ENCODE assay signal across 17 cellular contexts in the genomic region with DNA sequence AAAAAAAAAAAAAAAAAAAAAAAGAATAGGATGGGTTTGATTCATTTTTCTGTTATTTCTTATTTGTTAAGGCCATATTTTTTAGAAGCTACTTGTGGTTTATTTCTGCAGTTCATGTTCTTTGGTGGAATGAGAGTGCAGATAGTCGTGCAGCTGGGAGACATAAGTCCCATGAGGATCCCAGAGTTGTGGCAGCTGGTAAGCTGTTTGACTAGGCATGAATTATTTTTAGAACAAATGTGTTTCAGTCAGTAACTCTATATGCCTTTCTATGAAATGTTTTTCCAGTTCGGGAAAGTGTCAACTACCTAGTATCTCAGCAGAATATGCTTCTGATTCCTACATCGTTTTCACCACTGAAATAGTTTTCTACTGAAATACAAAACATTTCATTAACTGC. TPM values are rescaled to one million over a fixed set of nuclear protein-coding genes. Genes with fewer than 3 reads are reported as not detected.
DNase-seq lines count a peak whose midpoint lies in the region; ATAC-seq and TF ChIP-seq lines count a peak whose summit lies in the region.
"Had no signal": no experiment of that assay in that cellular context is flagged by ENCODE, and none has a peak within 500 bp of the region (broad histone marks: within the 10 kb centered on the region; RNA-seq: fewer than 3 reads in every experiment).

No MANE protein-coding gene starts in this region.

- POLR2A ChIA-PET in RWPE1 (lab: Yijun Ruan, JAX; ENCODE audit: low non-redundant PET): no interaction called here

- H3K4me3 ChIP-seq in coronary artery (no peak overlapping the region), tibial artery (no peak overlapping the region), esophagus squamous epithelium (no peak overlapping the region)
- H3K4me3 ChIP-seq: body of pancreas had no signal

- H3K27ac ChIP-seq in coronary artery: peak overlapping the region; percentile 39 to 62
- H3K27ac ChIP-seq in tibial artery: peak overlapping the region; percentile 18 to 47
- no peak overlapping the region for H3K27ac ChIP-seq in esophagus squamous epithelium
- H3K27ac ChIP-seq in RWPE1: no peak overlapping the region
- H3K27ac ChIP-seq: body of pancreas, foreskin keratinocyte had no signal

- H3K36me3 ChIP-seq in tibial artery (peaks cover 6 to 23% (median 13%) of the 10 kb centered on the region in 3 donors), esophagus squamous epithelium (peaks cover 0 to 59% (median 0%) of the 10 kb centered on the region in 3 donors)

- no peaks in the 10 kb centered on the region for H3K27me3 ChIP-seq in tibial artery
- H3K27me3 ChIP-seq in esophagus squamous epithelium: no peaks in the 10 kb centered on the region
- H3K27me3 ChIP-seq: body of pancreas, foreskin keratinocyte had no signal

- H3K9me3 ChIP-seq in tibial artery (no peaks in the 10 kb centered on the region), esophagus squamous epithelium (no peaks in the 10 kb centered on the region)
- H3K9me3 ChIP-seq: body of pancreas had no signal

- ATAC-seq in Right ventricle myocardium inferior: peak; percentile 45
- ATAC-seq: body of pancreas, foreskin keratinocyte, SK-N-SH treated with all-trans-retinoic acid at 6 μM for 48 hours had no signal

- peaks cover 0 to 12% (median 5%) of the 10 kb centered on the region in 4 donors for H3K4me1 ChIP-seq in tibial artery
- H3K4me1 ChIP-seq in esophagus squamous epithelium: peaks cover 0 to 7% (median 0%) of the 10 kb centered on the region in 3 donors
- H3K4me1 ChIP-seq: body of pancreas, foreskin keratinocyte had no signal

- TF ChIP-seq CTCF in coronary artery (IDR thresholded peaks at IDR 0.05): no peak
- TF ChIP-seq CTCF in tibial artery (IDR thresholded peaks at IDR 0.05): no peak
- no peak for TF ChIP-seq CTCF in esophagus squamous epithelium (IDR thresholded peaks at IDR 0.05)
- no peak for TF ChIP-seq CTCF in RWPE1 (conservative IDR thresholded peaks at IDR 0.05; ENCODE audit: low read depth)

- CTCF ChIA-PET in RWPE1 (lab: Yijun Ruan, JAX): interaction anchor here (0.9 kb wide), 1 partner anchor 11 kb away, joined by 5 read pairs; no protein-coding TSS in a partner anchor

- DNase-seq in Right ventricle myocardium inferior (ENCODE audit: missing footprints) (no peak), cardiac septum (ENCODE audit: low spot score) (no peak), NAMALWA (ENCODE audit: low spot score) (peak; percentile 53), coronary artery (ENCODE audit: low spot score) (no peak), tibial artery (no peak), esophagus squamous epithelium (lab: John Stamatoyannopoulos, UW) (no peak), RWPE1 (ENCODE audit: low spot score) (no peak), middle frontal gyrus (ENCODE audit: extremely low spot score, low spot score) (no peak)
- DNase-seq: ACHN; activated CD8-positive, alpha-beta memory T cell treated with anti-CD3 and anti-CD28 coated beads for 24 hours; activated effector memory CD4-positive, alpha-beta T cell treated with anti-CD3 and anti-CD28 coated beads, Interleukin-2, amount 50 U/mL, for 16 hours; body of pancreas; effector CD8-positive, alpha-beta T cell; foreskin keratinocyte; H9; NK-92 treated with Interleukin-12 subunit alpha and Interleukin-12 subunit beta, amount 100 ng/mL, for 24 hours had no signal

- TF ChIP-seq POLR2A in esophagus squamous epithelium (IDR thresholded peaks at IDR 0.05): no peak

- intact Hi-C loops in Right ventricle myocardium inferior (cut with DNase I): no loop called here
- intact Hi-C loops in cardiac septum (cut with DNase I): no loop called here
- intact Hi-C loops in tibial artery (cut with DNase I; ENCODE audit: low total_unique reads): no loop called here
- intact Hi-C loops in esophagus squamous epithelium (cut with DNase I): no loop called here

- 72 to 79% methylated on average over 3 of the region's 3 CpGs for WGBS in esophagus squamous epithelium, 2 donors

RNA-seq across cellular contexts. Expression of gene NIPSNAP3B, which starts 5.0 kb away (rescaled TPM):
- total RNA-seq in Right ventricle myocardium inferior: 29.0 TPM
- 16.8 TPM for total RNA-seq in cardiac septum
- 1 to 10 TPM in 1 of 4 donors, under 1 TPM in 1, not detected in 2; 0.13 to 2.7 TPM for total RNA-seq in esophagus squamous epithelium

RNA-seq across cellular contexts. Expression of gene NIPSNAP3A, which starts 11.5 kb away (rescaled TPM):
- 21.6 TPM for total RNA-seq in Right ventricle myocardium inferior
- 27.1 TPM for total RNA-seq in cardiac septum
- 10 to 100 TPM; 20.1 to 34.2 (median 30.2) TPM for total RNA-seq in esophagus squamous epithelium

Comparison
In these comparisons a context has a peak if more than half of its experiments do, and no peak if none do; other contexts are left out.
1. H3K27ac ChIP-seq: peak in coronary artery (2 of 2) and tibial artery (2 of 2); none in esophagus squamous epithelium (0 of 4) and RWPE1 (single experiment).